In the genomic region with DNA sequence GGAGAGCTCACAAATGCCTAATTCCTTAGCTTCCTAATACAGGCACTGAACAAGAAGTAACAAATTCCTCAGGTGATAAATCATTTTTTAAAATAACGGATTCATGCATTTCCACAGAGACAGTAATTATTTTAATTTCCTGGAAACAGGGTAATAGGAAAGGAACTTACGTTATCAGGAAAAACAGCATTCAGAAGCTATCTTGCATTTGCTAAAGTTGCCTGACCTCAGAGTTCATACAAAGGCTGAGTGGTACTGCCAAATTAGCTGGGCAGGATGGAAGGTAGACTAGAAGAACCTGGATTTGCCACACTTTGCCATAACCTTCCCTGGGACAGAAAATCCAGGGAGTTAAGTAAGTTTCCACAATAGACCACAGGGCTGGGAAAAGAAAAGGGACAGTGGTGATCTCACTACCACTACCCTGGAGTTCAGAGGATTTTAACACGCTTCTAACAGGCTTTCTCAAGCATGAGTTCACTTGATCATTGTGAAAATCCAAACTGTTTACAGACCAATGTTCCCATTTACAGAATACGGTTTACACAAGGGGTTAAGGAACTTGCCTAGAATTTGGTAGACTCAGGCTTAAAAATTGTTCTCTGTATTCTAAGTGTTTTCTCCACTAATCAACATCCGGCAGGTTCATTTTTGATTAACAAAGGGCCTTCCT, we compare ENCODE assay signal across 1 cellular context.
TF ChIP-seq lines count a peak whose summit lies in the region.

No MANE protein-coding gene starts in this region.

TF ChIP-seq in K562, 482 proteins besides CTCF, POLR2A, EP300 and RAD21 (continued from another document):
- TF ChIP-seq, protein P1, sequence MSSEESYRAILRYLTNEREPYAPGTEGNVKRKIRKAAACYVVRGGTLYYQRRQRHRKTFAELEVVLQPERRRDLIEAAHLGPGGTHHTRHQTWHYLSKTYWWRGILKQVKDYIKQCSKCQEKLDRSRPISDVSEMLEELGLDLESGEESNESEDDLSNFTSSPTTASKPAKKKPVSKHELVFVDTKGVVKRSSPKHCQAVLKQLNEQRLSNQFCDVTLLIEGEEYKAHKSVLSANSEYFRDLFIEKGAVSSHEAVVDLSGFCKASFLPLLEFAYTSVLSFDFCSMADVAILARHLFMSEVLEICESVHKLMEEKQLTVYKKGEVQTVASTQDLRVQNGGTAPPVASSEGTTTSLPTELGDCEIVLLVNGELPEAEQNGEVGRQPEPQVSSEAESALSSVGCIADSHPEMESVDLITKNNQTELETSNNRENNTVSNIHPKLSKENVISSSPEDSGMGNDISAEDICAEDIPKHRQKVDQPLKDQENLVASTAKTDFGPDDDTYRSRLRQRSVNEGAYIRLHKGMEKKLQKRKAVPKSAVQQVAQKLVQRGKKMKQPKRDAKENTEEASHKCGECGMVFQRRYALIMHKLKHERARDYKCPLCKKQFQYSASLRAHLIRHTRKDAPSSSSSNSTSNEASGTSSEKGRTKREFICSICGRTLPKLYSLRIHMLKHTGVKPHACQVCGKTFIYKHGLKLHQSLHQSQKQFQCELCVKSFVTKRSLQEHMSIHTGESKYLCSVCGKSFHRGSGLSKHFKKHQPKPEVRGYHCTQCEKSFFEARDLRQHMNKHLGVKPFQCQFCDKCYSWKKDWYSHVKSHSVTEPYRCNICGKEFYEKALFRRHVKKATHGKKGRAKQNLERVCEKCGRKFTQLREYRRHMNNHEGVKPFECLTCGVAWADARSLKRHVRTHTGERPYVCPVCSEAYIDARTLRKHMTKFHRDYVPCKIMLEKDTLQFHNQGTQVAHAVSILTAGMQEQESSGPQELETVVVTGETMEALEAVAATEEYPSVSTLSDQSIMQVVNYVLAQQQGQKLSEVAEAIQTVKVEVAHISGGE (CRISPR knock-in tag; IDR thresholded peaks at IDR 0.05): no peak
- TF ChIP-seq SMARCB1 (IDR thresholded peaks at IDR 0.05; ENCODE audit: insufficient read length, low read depth): peak; percentile 85
- TF ChIP-seq, protein P2, sequence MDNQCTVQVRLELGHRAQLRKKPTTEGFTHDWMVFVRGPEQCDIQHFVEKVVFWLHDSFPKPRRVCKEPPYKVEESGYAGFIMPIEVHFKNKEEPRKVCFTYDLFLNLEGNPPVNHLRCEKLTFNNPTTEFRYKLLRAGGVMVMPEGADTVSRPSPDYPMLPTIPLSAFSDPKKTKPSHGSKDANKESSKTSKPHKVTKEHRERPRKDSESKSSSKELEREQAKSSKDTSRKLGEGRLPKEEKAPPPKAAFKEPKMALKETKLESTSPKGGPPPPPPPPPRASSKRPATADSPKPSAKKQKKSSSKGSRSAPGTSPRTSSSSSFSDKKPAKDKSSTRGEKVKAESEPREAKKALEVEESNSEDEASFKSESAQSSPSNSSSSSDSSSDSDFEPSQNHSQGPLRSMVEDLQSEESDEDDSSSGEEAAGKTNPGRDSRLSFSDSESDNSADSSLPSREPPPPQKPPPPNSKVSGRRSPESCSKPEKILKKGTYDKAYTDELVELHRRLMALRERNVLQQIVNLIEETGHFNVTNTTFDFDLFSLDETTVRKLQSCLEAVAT (IDR thresholded peaks at IDR 0.05): peak in 1 of 2 experiments; percentile 11; a peak in 1 of 4 replicates
- TF ChIP-seq CHD7 (IDR thresholded peaks at IDR 0.05; ENCODE audit: low read depth, low read length): no peak
- TF ChIP-seq CREB5 (CRISPR knock-in tag; IDR thresholded peaks at IDR 0.05): no peak
